ENCODE assay signal across 8 cellular contexts in genomic region chr7:5143935-5144903, GRCh38. TPM values are rescaled to one million over a fixed set of nuclear protein-coding genes. Genes with fewer than 3 reads are reported as not detected.
DNase-seq lines count a peak whose midpoint lies in the region; ATAC-seq and TF ChIP-seq lines count a peak whose summit lies in the region.

No MANE protein-coding gene starts in this region.

- in situ Hi-C loops in GM13976 (cut with MboI; ENCODE audit: low sequenced_read_pairs, unreplicated experiment), result no loop called here

- intact Hi-C loops in natural killer cell (cut with micrococcal nuclease), result no loop called here

- no peaks in the 10 kb centered on the region for H3K9me3 Mint-ChIP-seq in natural killer cell

- no peaks in the 10 kb centered on the region for H3K4me1 ChIP-seq in Peyer's patch

- H3K27ac Mint-ChIP-seq in natural killer cell, result peak overlapping the region in 1 of 2 donors; percentile 76

- DNase-seq in GM13976 (ENCODE audit: low spot score) (peak; percentile 88), Peyer's patch (peak in 2 of 3 donors; percentile 63 to 82), natural killer cell (peak; percentile 16), SHP77 treated with DMSO at 0.1 percent for 48 hours (lab: John Stamatoyannopoulos, UW) (no peak), A172 (ENCODE audit: low spot score) (no peak), NOMO-1 treated with DMSO at 0.1 percent for 48 hours (lab: John Stamatoyannopoulos, UW; ENCODE audit: unreplicated experiment) (no peak)
- DNase-seq in activated naive CD4-positive, alpha-beta T cell treated with anti-CD3 and anti-CD28 coated beads, Interleukin-2, amount 50 U/mL, for 16 hours, result peak; percentile 62

- TF ChIP-seq POLR2A in Peyer's patch (IDR thresholded peaks at IDR 0.05), result no peak

- H3K36me3 ChIP-seq in Peyer's patch, result no peaks in the 10 kb centered on the region

- no peaks in the 10 kb centered on the region for H3K9me3 ChIP-seq in Peyer's patch

- H3K27ac ChIP-seq in Peyer's patch, result peak overlapping the region in 1 of 4 donors; percentile 31

- H3K27me3 ChIP-seq in Peyer's patch, result no peaks in the 10 kb centered on the region

- TF ChIP-seq CTCF in GM13976 (IDR thresholded peaks at IDR 0.05; ENCODE audit: borderline replicate concordance, control extremely low read depth, extremely low read depth, insufficient read depth, missing control alignments) (no peak), Peyer's patch (IDR thresholded peaks at IDR 0.05) (no peak), natural killer cell (IDR thresholded peaks at IDR 0.05) (no peak)

- no peaks in the 10 kb centered on the region for H3K36me3 Mint-ChIP-seq in natural killer cell

- peak overlapping the region; percentile 74 for H3K4me3 Mint-ChIP-seq in natural killer cell

- H3K4me1 Mint-ChIP-seq in natural killer cell, result peaks cover 0 to 10% of the 10 kb centered on the region in 2 donors

- H3K27me3 Mint-ChIP-seq in natural killer cell (ENCODE audit: low read depth in 2 of 2), result no peaks in the 10 kb centered on the region

- peak overlapping the region in 1 of 4 donors; percentile 37 for H3K4me3 ChIP-seq in Peyer's patch

- ATAC-seq in natural killer cell, result peak; percentile 74 to 88 (median 76)
- ATAC-seq in GM21786 (IDR thresholded peaks at IDR 0.05; ENCODE audit: unreplicated experiment), result no peak

RNA-seq across cellular contexts. Expression of gene WIPI2, which starts 45.8 kb away (rescaled TPM):
- total RNA-seq in Peyer's patch, result 10 to 100 TPM; 45.7 to 67.7 (median 50.0) TPM
- 100 to 1,000 TPM; 103 to 123 (median 107) TPM for total RNA-seq in natural killer cell
- total RNA-seq in A172 (2014; rRNA removed; shearing (Covaris generic)), result 84.1 and 92.4 TPM in 2 replicates

Comparison
In these comparisons a context has a peak if more than half of its experiments do, and no peak if none do; other contexts are left out.
1. DNase-seq: peak in GM13976 (single experiment), Peyer's patch (2 of 3), activated naive CD4-positive, alpha-beta T cell treated with anti-CD3 and anti-CD28 coated beads, Interleukin-2, amount 50 U/mL, for 16 hours (single experiment) and natural killer cell (single experiment); none in SHP77 treated with DMSO at 0.1 percent for 48 hours (single experiment), A172 (single experiment) and NOMO-1 treated with DMSO at 0.1 percent for 48 hours (single experiment).